ENCODE assay signal across 19 cellular contexts in the genomic region with DNA sequence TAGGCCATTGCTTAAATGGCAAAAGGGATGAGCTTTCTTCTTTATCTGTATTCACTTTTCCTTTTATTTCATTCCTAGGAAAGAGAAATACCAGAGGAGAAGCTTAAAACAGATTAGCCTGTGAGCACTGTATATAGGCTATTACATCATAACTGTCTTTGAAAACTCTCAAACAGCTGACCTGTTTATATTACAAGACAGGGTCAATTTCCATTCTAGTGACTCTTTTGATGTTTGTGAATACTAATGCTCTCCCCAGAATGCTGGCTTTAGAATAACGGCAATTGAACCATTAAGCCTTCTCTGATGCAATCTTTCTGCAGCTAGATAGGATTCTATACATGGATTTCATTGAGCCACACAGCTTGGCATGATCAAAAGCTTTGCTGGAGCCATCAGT.
"Had no signal": no experiment of that assay in that cellular context is flagged by ENCODE, and none has a peak within 500 bp of the region (broad histone marks: within the 10 kb centered on the region; RNA-seq: fewer than 3 reads in every experiment).

No MANE protein-coding gene starts in this region.

- ATAC-seq: esophagus mucosa; heart left ventricle; naive thymus-derived CD4-positive, alpha-beta T cell had no signal

- H3K36me3 ChIP-seq: heart left ventricle, right atrium auricular region, sigmoid colon, stomach, thoracic aorta, transverse colon had no signal

- H3K4me1 ChIP-seq: heart left ventricle, right atrium auricular region, stomach, transverse colon had no signal

- H3K4me3 ChIP-seq: dorsolateral prefrontal cortex, heart left ventricle, right atrium auricular region, sigmoid colon, skin epidermis, stomach, thoracic aorta, transverse colon had no signal

- H3K27ac ChIP-seq: dorsolateral prefrontal cortex, heart left ventricle, right atrium auricular region, sigmoid colon, skin epidermis, stomach, thoracic aorta, transverse colon had no signal

- H3K27me3 ChIP-seq: dorsolateral prefrontal cortex, heart left ventricle, right atrium auricular region, sigmoid colon, stomach, transverse colon had no signal

- DNase-seq: cortex of kidney; dorsolateral prefrontal cortex; effector memory CD4-positive, alpha-beta T cell; heart left ventricle; hippocampal formation; mesendoderm; naive thymus-derived CD4-positive, alpha-beta T cell; nephron progenitor cell; posterior cingulate gyrus; sigmoid colon; stimulated activated CD4-positive, alpha-beta T cell treated with anti-CD3 and anti-CD28 coated beads, Interleukin-12 subunit alpha, Interleukin-12 subunit beta, amount 100 ng/mL, for 4 hours; stimulated activated naive CD4-positive, alpha-beta T cell; stomach; substantia nigra; transverse colon had no signal

- H3K9me3 ChIP-seq: heart left ventricle, right atrium auricular region, sigmoid colon, stomach, thoracic aorta, transverse colon had no signal
